8 cellular contexts compared by ENCODE assay signal in genomic region chr1:112716133-112716720, GRCh38. TPM values are rescaled to one million over a fixed set of nuclear protein-coding genes. Genes with fewer than 3 reads are reported as not detected.
DNase-seq lines count a peak whose midpoint lies in the region; ATAC-seq and TF ChIP-seq lines count a peak whose summit lies in the region.

No MANE protein-coding gene starts in this region.

- H3K36me3 ChIP-seq in kidney epithelial cell (ENCODE audit: control insufficient read depth, insufficient read depth, low read length) = no peaks in the 10 kb centered on the region

- TF ChIP-seq CTCF in kidney epithelial cell (IDR thresholded peaks at IDR 0.05; ENCODE audit: insufficient read depth, low read length, poor library complexity, severe bottlenecking) = peak; percentile 95

- H3K27me3 ChIP-seq in kidney epithelial cell (ENCODE audit: control insufficient read depth, insufficient read depth, low read length) = no peaks in the 10 kb centered on the region

- DNase-seq in GM03348 (ENCODE audit: low spot score) (peak; percentile 91), NCI-H226 (peak; percentile 83), cerebellar nuclear complex (lab: John Stamatoyannopoulos, UW) (peak; percentile 47 to 83), kidney epithelial cell (ENCODE audit: low read depth) (peak; percentile 63)
- DNase-seq in stimulated activated CD4-positive, alpha-beta T cell treated with anti-CD3 and anti-CD28 coated beads, Interleukin-12 subunit alpha, Interleukin-12 subunit beta, amount 100 ng/mL, for 48 hours (ENCODE audit: low read depth in 2 of 3, low spot score in 1 of 3) = peak; percentile 61 to 82 (median 71)

- H3K4me3 ChIP-seq in kidney epithelial cell (ENCODE audit: low read depth, low read length) = peak overlapping the region; percentile 7

- ATAC-seq in HG02981 (IDR thresholded peaks at IDR 0.05; ENCODE audit: unreplicated experiment) = peak; percentile 27
- peak; percentile 30 to 34 for ATAC-seq in activated CD4-positive, CD25-positive, alpha-beta regulatory T cell treated with anti-CD3 and anti-CD28 coated beads, Interleukin-2, amount 50 U/mL, for 24 hours
- no peak for ATAC-seq in GM18517 (IDR thresholded peaks at IDR 0.05; ENCODE audit: unreplicated experiment)

RNA-seq across cellular contexts. Expression of gene PPM1J, which starts 1.1 kb away (rescaled TPM):
- total RNA-seq in kidney epithelial cell = 2.1 and 2.3 TPM in 2 replicates

RNA-seq across cellular contexts. Expression of gene RHOC, which starts 9.3 kb away (rescaled TPM):
- total RNA-seq in kidney epithelial cell = 634 and 639 TPM in 2 replicates

RNA-seq across cellular contexts. Expression of gene MOV10, which starts 41.8 kb away (rescaled TPM):
- 46.7 and 57.0 TPM in 2 replicates for total RNA-seq in kidney epithelial cell
